ENCODE assay signal across 23 cellular contexts in genomic region chr2:145864501-145864900, GRCh38.
DNase-seq lines count a peak whose midpoint lies in the region; FAIRE-seq and TF ChIP-seq lines count a peak whose summit lies in the region.
"Had no signal": no experiment of that assay in that cellular context is flagged by ENCODE, and none has a peak within 500 bp of the region (broad histone marks: within the 10 kb centered on the region; RNA-seq: fewer than 3 reads in every experiment).

No MANE protein-coding gene starts in this region.

- H3K9ac ChIP-seq in GM23248 = no peak overlapping the region
- H3K9ac ChIP-seq: BLaER1 treated with 17β-estradiol and CSF1 and Interleukin-3, amounts not matched to agents 10 nM and 100 nM had no signal

- no peaks in the 10 kb centered on the region for H3K9me3 ChIP-seq in GM23248 (ENCODE audit: low read depth)
- H3K9me3 ChIP-seq in tibial artery = no peaks in the 10 kb centered on the region
- H3K9me3 ChIP-seq: A549; BE2C; BLaER1 treated with 17β-estradiol and CSF1 and Interleukin-3, amounts not matched to agents 10 nM and 100 nM had no signal

- H3K4me1 ChIP-seq in GM23248 (ENCODE audit: insufficient read depth) = no peaks in the 10 kb centered on the region
- no peaks in the 10 kb centered on the region for H3K4me1 ChIP-seq in tibial artery
- H3K4me1 ChIP-seq: A549; BE2C; BLaER1 treated with 17β-estradiol and CSF1 and Interleukin-3, amounts not matched to agents 10 nM and 100 nM had no signal

- H3K36me3 ChIP-seq in GM23248 (ENCODE audit: low read depth) (no peaks in the 10 kb centered on the region), bronchial epithelial cell (ENCODE audit: control insufficient read depth, insufficient read depth, low read length) (no peaks in the 10 kb centered on the region), tibial artery (no peaks in the 10 kb centered on the region)
- H3K36me3 ChIP-seq: BE2C; BLaER1 treated with 17β-estradiol and CSF1 and Interleukin-3, amounts not matched to agents 10 nM and 100 nM had no signal

- no peaks in the 10 kb centered on the region for H4K20me1 ChIP-seq in GM23248 (ENCODE audit: insufficient read depth)
- H4K20me1 ChIP-seq: BLaER1 treated with 17β-estradiol and CSF1 and Interleukin-3, amounts not matched to agents 10 nM and 100 nM had no signal

- no peak for FAIRE-seq in bronchial epithelial cell (lab: Jason Lieb, UNC)
- FAIRE-seq: A549, D721Med, GM12878, GM19239 had no signal

- WGBS in GM23248 (ENCODE audit: low coverage in 1 of 2, low lambda C conversion rate in 2 of 2, missing lambda C conversion rate in 2 of 2), 2 experiments = 94 to 97% methylated on average over 3 of the region's 3 CpGs

- no peak overlapping the region for H3K4me2 ChIP-seq in GM23248 (ENCODE audit: unreplicated experiment)
- H3K4me2 ChIP-seq: A549; BLaER1 treated with 17β-estradiol and CSF1 and Interleukin-3, amounts not matched to agents 10 nM and 100 nM; GM23338 had no signal

- H3K27me3 ChIP-seq in GM23248 (replicated peaks; ENCODE audit: insufficient read depth) = no peaks in the 10 kb centered on the region
- no peaks in the 10 kb centered on the region for H3K27me3 ChIP-seq in bronchial epithelial cell (ENCODE audit: control insufficient read depth, insufficient read depth, low read length)
- H3K27me3 ChIP-seq in tibial artery = no peaks in the 10 kb centered on the region
- H3K27me3 ChIP-seq: BE2C; BLaER1 treated with 17β-estradiol and CSF1 and Interleukin-3, amounts not matched to agents 10 nM and 100 nM had no signal

- no peaks in the 10 kb centered on the region for H3K9me2 ChIP-seq in GM23248 (ENCODE audit: insufficient read depth)

- intact Hi-C loops in tibial artery (cut with DNase I; ENCODE audit: low total_unique reads) = no loop called here

- in situ Hi-C loops in GM23248 (cut with MboI) = no loop called here

- DNase-seq in GM23248 (no peak), bronchial epithelial cell (ENCODE audit: low read depth) (peak; percentile 64), fibroblast of peridontal ligament (ENCODE audit: extremely low read depth) (peak; percentile 15), NCI-H510A treated with DMSO at 0.1 percent for 48 hours (lab: John Stamatoyannopoulos, UW) (no peak), tibial artery (no peak), NCI-H774 (lab: John Stamatoyannopoulos, UW) (no peak)
- DNase-seq: ACHN; AML-193; BE2C; CD4-positive, alpha-beta T cell; CD8-positive, alpha-beta memory T cell; DMS 273 treated with DMSO at 0.1 percent for 48 hours; DMS79; EL; GDM1; H9 had no signal

- TF ChIP-seq CTCF in bronchial epithelial cell (IDR thresholded peaks at IDR 0.05; ENCODE audit: insufficient read depth, low read length, severe bottlenecking) = no peak
- no peak for TF ChIP-seq CTCF in tibial artery (IDR thresholded peaks at IDR 0.05)

- peak overlapping the region; percentile 25; the same call in 1 of the 2 replicates for H2AFZ ChIP-seq in GM23248
- H2AFZ ChIP-seq: GM23338 had no signal

- no peak overlapping the region for H3K4me3 ChIP-seq in GM23248
- no peak overlapping the region for H3K4me3 ChIP-seq in bronchial epithelial cell (ENCODE audit: low read depth, low read length)
- no peak overlapping the region for H3K4me3 ChIP-seq in tibial artery
- H3K4me3 ChIP-seq: A549; BLaER1 treated with 17β-estradiol and CSF1 and Interleukin-3, amounts not matched to agents 10 nM and 100 nM; GM12878; GM23338 had no signal

- H3K79me2 ChIP-seq in GM23248 (ENCODE audit: insufficient read depth) = no peaks in the 10 kb centered on the region

- no peaks in the 10 kb centered on the region for H3F3A ChIP-seq in GM23248 (ENCODE audit: insufficient read depth)

- no peak overlapping the region for H3K27ac ChIP-seq in GM23248
- H3K27ac ChIP-seq in tibial artery = no peak overlapping the region
- H3K27ac ChIP-seq: 22Rv1; A549; BLaER1 treated with 17β-estradiol and CSF1 and Interleukin-3, amounts not matched to agents 10 nM and 100 nM had no signal

Comparison
In these comparisons a context has a peak if more than half of its experiments do, and no peak if none do; other contexts are left out.
1. DNase-seq: peak in bronchial epithelial cell (single experiment) and fibroblast of peridontal ligament (single experiment); none in GM23248 (single experiment), NCI-H510A treated with DMSO at 0.1 percent for 48 hours (single experiment), tibial artery (0 of 2) and NCI-H774 (single experiment).